27 cellular contexts compared by ENCODE assay signal in genomic region chr2:225824748-225825449, GRCh38.
DNase-seq lines count a peak whose midpoint lies in the region; ATAC-seq and TF ChIP-seq lines count a peak whose summit lies in the region.
"Had no signal": no experiment of that assay in that cellular context is flagged by ENCODE, and none has a peak within 500 bp of the region (broad histone marks: within the 10 kb centered on the region; RNA-seq: fewer than 3 reads in every experiment).

No MANE protein-coding gene starts in this region.

- H3K9me3 ChIP-seq in stomach: peaks cover 0 to 15% (median 5%) of the 10 kb centered on the region in 4 donors

- CTCF ChIA-PET in WTC11 (lab: Charles Lee): no interaction called here
- CTCF ChIA-PET in activated CD8-positive, alpha-beta memory T cell treated with anti-CD3 and anti-CD28 coated beads, Interleukin-2, amount 10 ng/mL, durations not matched to agents 7 days and 5 days (lab: Charles Lee): no interaction called here

- H3K4me3 ChIP-seq in mesendoderm (ENCODE audit: low read length): no peak overlapping the region
- no peak overlapping the region for H3K4me3 ChIP-seq in stomach
- H3K4me3 ChIP-seq: PC-9 had no signal

- no peak overlapping the region for H4K5ac ChIP-seq in mesendoderm (ENCODE audit: low read length)

- no peak overlapping the region for H3K27ac Mint-ChIP-seq in WTC11
- no peak overlapping the region for H3K27ac Mint-ChIP-seq in activated CD8-positive, alpha-beta memory T cell treated with anti-CD3 and anti-CD28 coated beads, Interleukin-2, amount 10 ng/mL, durations not matched to agents 7 days and 5 days
- H3K27ac Mint-ChIP-seq: B cell; CD14-positive monocyte; CD8-positive, alpha-beta memory T cell had no signal

- no peak overlapping the region for H2AK5ac ChIP-seq in mesendoderm (ENCODE audit: low read length)

- no peaks in the 10 kb centered on the region for H3K79me1 ChIP-seq in mesendoderm (ENCODE audit: low read length)

- no CpG with 5 or more reads among the region's 11 CpGs for WGBS in mesendoderm (ENCODE audit: extremely low coverage, insufficient coverage, low lambda C conversion rate)
- WGBS in stomach, 5 donors: 66 to 91% (median 90%) methylated on average over 6 to 11 of the region's 11 CpGs

- H3K36me3 Mint-ChIP-seq in WTC11: no peaks in the 10 kb centered on the region
- no peaks in the 10 kb centered on the region for H3K36me3 Mint-ChIP-seq in activated CD8-positive, alpha-beta memory T cell treated with anti-CD3 and anti-CD28 coated beads, Interleukin-2, amount 10 ng/mL, durations not matched to agents 7 days and 5 days
- H3K36me3 Mint-ChIP-seq: CD14-positive monocyte; CD8-positive, alpha-beta memory T cell had no signal

- H4K8ac ChIP-seq in mesendoderm (ENCODE audit: low read depth, low read length): no peak overlapping the region

- H3K23ac ChIP-seq in mesendoderm (ENCODE audit: low read length): no peak overlapping the region

- H3K56ac ChIP-seq in mesendoderm (ENCODE audit: low read length): no peak overlapping the region

- no peak overlapping the region for H3K9ac ChIP-seq in mesendoderm (ENCODE audit: low read length)

- peaks cover 37% of the 10 kb centered on the region for H3K9me3 Mint-ChIP-seq in WTC11
- H3K9me3 Mint-ChIP-seq in activated CD8-positive, alpha-beta memory T cell treated with anti-CD3 and anti-CD28 coated beads, Interleukin-2, amount 10 ng/mL, durations not matched to agents 7 days and 5 days (ENCODE audit: low read depth): no peaks in the 10 kb centered on the region

- H3K4me1 ChIP-seq in mesendoderm (ENCODE audit: control insufficient read depth, low read depth, low read length) (no peaks in the 10 kb centered on the region), stomach (no peaks in the 10 kb centered on the region)

- no peak for TF ChIP-seq EP300 in stomach (IDR thresholded peaks at IDR 0.05)

- H3K79me2 ChIP-seq in mesendoderm (ENCODE audit: control insufficient read depth, insufficient read depth, low read length): no peaks in the 10 kb centered on the region

- no peak overlapping the region for H3K18ac ChIP-seq in mesendoderm (ENCODE audit: low read length)

- intact Hi-C loops in stomach (cut with DNase I; ENCODE audit: low total_unique reads): no loop called here

- H3K27me3 ChIP-seq in mesendoderm (ENCODE audit: insufficient read depth, low read length, poor library complexity) (no peaks in the 10 kb centered on the region), stomach (no peaks in the 10 kb centered on the region)

- H2BK120ac ChIP-seq in mesendoderm (ENCODE audit: low read depth, low read length): no peak overlapping the region

- no peaks in the 10 kb centered on the region; the same call in 1 of the 2 replicates for H3K27me3 Mint-ChIP-seq in WTC11 (ENCODE audit: low read depth)
- no peaks in the 10 kb centered on the region for H3K27me3 Mint-ChIP-seq in activated CD8-positive, alpha-beta memory T cell treated with anti-CD3 and anti-CD28 coated beads, Interleukin-2, amount 10 ng/mL, durations not matched to agents 7 days and 5 days
- H3K27me3 Mint-ChIP-seq: B cell had no signal

- no peak overlapping the region for H3K4ac ChIP-seq in mesendoderm (ENCODE audit: low read depth, low read length)

- no peak overlapping the region for H3K4me3 Mint-ChIP-seq in WTC11
- H3K4me3 Mint-ChIP-seq in activated CD8-positive, alpha-beta memory T cell treated with anti-CD3 and anti-CD28 coated beads, Interleukin-2, amount 10 ng/mL, durations not matched to agents 7 days and 5 days: no peak overlapping the region
- H3K4me3 Mint-ChIP-seq: B cell; CD14-positive monocyte; CD8-positive, alpha-beta memory T cell had no signal

- H3K4me1 Mint-ChIP-seq in WTC11: peaks cover 9% of the 10 kb centered on the region
- no peaks in the 10 kb centered on the region for H3K4me1 Mint-ChIP-seq in activated CD8-positive, alpha-beta memory T cell treated with anti-CD3 and anti-CD28 coated beads, Interleukin-2, amount 10 ng/mL, durations not matched to agents 7 days and 5 days
- H3K4me1 Mint-ChIP-seq: B cell; CD14-positive monocyte; CD8-positive, alpha-beta memory T cell had no signal

- TF ChIP-seq POLR2A in stomach (IDR thresholded peaks at IDR 0.05): no peak

- ATAC-seq in WTC11: peak; percentile 67
- ATAC-seq in activated CD8-positive, alpha-beta memory T cell treated with anti-CD3 and anti-CD28 coated beads, Interleukin-2, amount 10 ng/mL, durations not matched to agents 7 days and 5 days: no peak

- TF ChIP-seq CTCF in WTC11 (IDR thresholded peaks at IDR 0.05) (no peak), stomach (IDR thresholded peaks at IDR 0.05) (no peak)

- no peak overlapping the region for H3K27ac ChIP-seq in mesendoderm (ENCODE audit: low read depth, low read length)
- H3K27ac ChIP-seq in stomach: no peak overlapping the region
- H3K27ac ChIP-seq: 22Rv1, PC-9 had no signal

- no peak overlapping the region for H2BK5ac ChIP-seq in mesendoderm (ENCODE audit: low read length)

- DNase-seq in NCI-H82 (lab: John Stamatoyannopoulos, UW): peak; percentile 47
- no peak for DNase-seq in NCI-H82 treated with DMSO at 0.1 percent for 48 hours (lab: John Stamatoyannopoulos, UW; ENCODE audit: unreplicated experiment)
- peak; percentile 25 for DNase-seq in WTC11 (ENCODE audit: low spot score)
- peak; percentile 61 for DNase-seq in mesendoderm
- no peak for DNase-seq in activated CD8-positive, alpha-beta memory T cell treated with anti-CD3 and anti-CD28 coated beads, Interleukin-2, amount 10 ng/mL, durations not matched to agents 7 days and 5 days
- DNase-seq in retina: no peak
- no peak for DNase-seq in stomach
- DNase-seq: CD8-positive, alpha-beta memory T cell; DMS 273 treated with DMSO at 0.1 percent for 48 hours; DMS79; EL; GF-D8; H7; KBM-7; MV-4-11; NCI-H1105; NCI-H1436 treated with DMSO at 0.1 percent for 48 hours; NCI-H1930; NCI-H2107; NCI-H524; NCI-H748 treated with DMSO at 0.1 percent for 48 hours; NK-92 treated with Interleukin-12 subunit alpha and Interleukin-12 subunit beta, amount 100 ng/mL, for 24 hours; PC-9; Right ventricle myocardium superior had no signal

- no peak overlapping the region for H2BK15ac ChIP-seq in mesendoderm (replicated peaks; ENCODE audit: low read depth)

- POLR2A ChIA-PET in WTC11 (lab: Charles Lee): no interaction called here

- no peak overlapping the region for H3K4me2 ChIP-seq in mesendoderm (ENCODE audit: low read length)
- H3K4me2 ChIP-seq: PC-9 had no signal

- H3K36me3 ChIP-seq in mesendoderm (ENCODE audit: control insufficient read depth, insufficient read depth, low read length): no peaks in the 10 kb centered on the region
- no peaks in the 10 kb centered on the region for H3K36me3 ChIP-seq in stomach

TF ChIP-seq in WTC11, 78 proteins besides CTCF, POLR2A, EP300 and RAD21:
- TF ChIP-seq FOXJ3 (CRISPR knock-in tag; IDR thresholded peaks at IDR 0.05; ENCODE audit: borderline replicate concordance) (no peak), CBFB (CRISPR knock-in tag; IDR thresholded peaks at IDR 0.05; ENCODE audit: low read depth) (no peak), CREM (CRISPR knock-in tag; IDR thresholded peaks at IDR 0.05) (no peak), E2F5 (CRISPR knock-in tag; IDR thresholded peaks at IDR 0.05) (no peak), ZNF671 (CRISPR knock-in tag; IDR thresholded peaks at IDR 0.05) (no peak), NFATC4 (CRISPR knock-in tag; IDR thresholded peaks at IDR 0.05) (no peak), TP53 (CRISPR knock-in tag; IDR thresholded peaks at IDR 0.05) (no peak), NFYB (CRISPR knock-in tag; conservative IDR thresholded peaks at IDR 0.05; ENCODE audit: low read depth) (no peak), JAZF1 (CRISPR knock-in tag; IDR thresholded peaks at IDR 0.05) (no peak), USF1 (CRISPR knock-in tag; IDR thresholded peaks at IDR 0.05) (no peak), NR2C2 (CRISPR knock-in tag; IDR thresholded peaks at IDR 0.05) (no peak), MLX (CRISPR knock-in tag; IDR thresholded peaks at IDR 0.05) (no peak)

Comparison
In these comparisons a context has a peak if more than half of its experiments do, and no peak if none do; other contexts are left out.
1. DNase-seq: peak in NCI-H82 (single experiment), WTC11 (single experiment) and mesendoderm (single experiment); none in NCI-H82 treated with DMSO at 0.1 percent for 48 hours (single experiment), activated CD8-positive, alpha-beta memory T cell treated with anti-CD3 and anti-CD28 coated beads, Interleukin-2, amount 10 ng/mL, durations not matched to agents 7 days and 5 days (single experiment), retina (single experiment) and stomach (single experiment).